In the genomic region with DNA sequence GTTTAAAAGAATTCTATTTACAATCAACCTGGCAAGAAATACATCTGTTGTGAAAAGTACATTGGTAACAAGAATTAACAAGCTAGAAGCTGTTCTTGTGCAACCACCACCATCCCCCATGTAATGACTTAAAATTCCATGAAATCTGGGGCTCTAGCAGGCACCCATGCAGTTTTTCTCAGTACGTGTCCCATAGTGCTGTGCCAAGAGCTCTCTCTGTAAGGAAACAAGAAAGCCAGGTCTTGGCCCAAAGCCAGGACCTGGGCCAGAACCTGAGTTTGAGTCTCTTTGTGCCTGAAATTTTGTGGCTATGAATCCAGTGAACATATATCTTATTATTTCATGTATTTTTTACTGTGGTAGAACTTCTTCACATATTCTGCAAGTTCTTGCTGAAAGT, we compare ENCODE assay signal across 11 cellular contexts. TPM values are rescaled to one million over a fixed set of nuclear protein-coding genes. Genes with fewer than 3 reads are reported as not detected.
DNase-seq lines count a peak whose midpoint lies in the region; ATAC-seq and TF ChIP-seq lines count a peak whose summit lies in the region.
"Had no signal": no experiment of that assay in that cellular context is flagged by ENCODE, and none has a peak within 500 bp of the region (broad histone marks: within the 10 kb centered on the region; RNA-seq: fewer than 3 reads in every experiment).

No MANE protein-coding gene starts in this region.

- TF ChIP-seq CTCF in SK-N-SH (IDR thresholded peaks at IDR 0.05) (no peak), adrenal gland (IDR thresholded peaks at IDR 0.05) (no peak), gastroesophageal sphincter (IDR thresholded peaks at IDR 0.05) (no peak), transverse colon (IDR thresholded peaks at IDR 0.05) (no peak)

- H3K9me3 ChIP-seq in SK-N-SH (no peaks in the 10 kb centered on the region), adrenal gland (replicated peaks in 1 of 3) (no peaks in the 10 kb centered on the region), gastroesophageal sphincter (no peaks in the 10 kb centered on the region), transverse colon (no peaks in the 10 kb centered on the region)

- H3K36me3 ChIP-seq in SK-N-SH (replicated peaks in 1 of 2; ENCODE audit: control insufficient read depth in 1 of 2, insufficient read depth in 2 of 2, low read length in 1 of 2) (no peaks in the 10 kb centered on the region), adrenal gland (replicated peaks in 1 of 2) (no peaks in the 10 kb centered on the region), gastroesophageal sphincter (no peaks in the 10 kb centered on the region), transverse colon (no peaks in the 10 kb centered on the region)

- CTCF ChIA-PET in SK-N-SH (lab: Yijun Ruan, JAX), result interaction anchor here (1.5 to 1.6 kb wide), 2 partner anchors 13 to 16 kb away, joined by 6 to 7 read pairs; no protein-coding TSS in a partner anchor

- no peak for TF ChIP-seq POLR2A in adrenal gland (IDR thresholded peaks at IDR 0.05)
- no peak for TF ChIP-seq POLR2A in gastroesophageal sphincter (IDR thresholded peaks at IDR 0.05)
- no peak for TF ChIP-seq POLR2A in transverse colon (IDR thresholded peaks at IDR 0.05)

- DNase-seq in SK-N-SH (peak; percentile 12), adrenal gland (peak; percentile 23 to 67 (median 38)), transverse colon (peak; percentile 18), Kasumi-1 (lab: John Stamatoyannopoulos, UW) (no peak)
- no peak for DNase-seq in activated CD4-positive, alpha-beta T cell treated with anti-CD3 and anti-CD28 coated beads, Interleukin-2, amount 50 U/mL, for 48 hours
- DNase-seq: ACHN, NCI-H526, SIG-M5 had no signal

- TF ChIP-seq RAD21 in SK-N-SH (IDR thresholded peaks at IDR 0.05; ENCODE audit: low read length), result no peak

- in situ Hi-C loops in transverse colon (cut with MboI; ENCODE audit: low pct_ligation_motif_present in 1 of 4, low pct_unique_long_range_greater_than_20kb in 1 of 4, low sequenced_read_pairs in 3 of 4), result no loop called here

- intact Hi-C loops in adrenal gland (cut with DNase I) (no loop called here), transverse colon (cut with DNase I; ENCODE audit: low total_unique reads) (no loop called here)

- TF ChIP-seq EP300 in SK-N-SH (IDR thresholded peaks at IDR 0.05; ENCODE audit: borderline replicate concordance in 1 of 2, low read depth in 1 of 2, low read length in 1 of 2), result no peak
- no peak for TF ChIP-seq EP300 in gastroesophageal sphincter (IDR thresholded peaks at IDR 0.05)
- TF ChIP-seq EP300 in transverse colon (IDR thresholded peaks at IDR 0.05; ENCODE audit: low read depth), result no peak

- H3K27ac ChIP-seq in SK-N-SH (ENCODE audit: low read depth in 2 of 2, low read length in 1 of 2) (no peak overlapping the region), adrenal gland (no peak overlapping the region), gastroesophageal sphincter (peak overlapping the region in 2 of 4 donors; percentile 4 to 11), transverse colon (no peak overlapping the region)

- H3K4me1 ChIP-seq in SK-N-SH (ENCODE audit: control insufficient read depth in 1 of 2, insufficient read depth in 2 of 2, low read depth in 1 of 2, low read length in 1 of 2) (peaks cover 5 to 10% of the 10 kb centered on the region in 2 experiments; a peak in 3 of 4 replicates), adrenal gland (replicated peaks in 1 of 2) (peaks cover 0 to 23% of the 10 kb centered on the region in 2 donors), gastroesophageal sphincter (peaks cover 3 to 21% (median 5%) of the 10 kb centered on the region in 3 donors), transverse colon (peaks cover 0 to 25% (median 5%) of the 10 kb centered on the region in 4 donors)

- H4K20me1 ChIP-seq in SK-N-SH (ENCODE audit: insufficient read depth), result no peaks in the 10 kb centered on the region

- peaks cover 26% of the 10 kb centered on the region; the same call in 1 of the 2 replicates for H3K79me2 ChIP-seq in SK-N-SH (ENCODE audit: insufficient read depth)

- no peaks in the 10 kb centered on the region for H3F3A ChIP-seq in SK-N-SH (replicated peaks; ENCODE audit: insufficient read depth)

- no peak overlapping the region for H3K4me3 ChIP-seq in SK-N-SH (ENCODE audit: low read depth in 2 of 2, low read length in 1 of 2)
- H3K4me3 ChIP-seq in adrenal gland, result no peak overlapping the region
- H3K4me3 ChIP-seq in gastroesophageal sphincter, result no peak overlapping the region
- no peak overlapping the region for H3K4me3 ChIP-seq in transverse colon

- no peak for ATAC-seq in SK-N-SH treated with all-trans-retinoic acid at 6 μM for 48 hours
- ATAC-seq in gastroesophageal sphincter, result peak; percentile 51
- ATAC-seq in HG03097 (IDR thresholded peaks at IDR 0.05; ENCODE audit: low FRiP score, unreplicated experiment), result no peak

- POLR2A ChIA-PET in SK-N-SH (lab: Yijun Ruan, JAX), result no interaction called here

- no peak overlapping the region for H3K4me2 ChIP-seq in SK-N-SH

- no peaks in the 10 kb centered on the region for H3K9me2 ChIP-seq in SK-N-SH

- no peaks in the 10 kb centered on the region for H3K27me3 ChIP-seq in SK-N-SH (ENCODE audit: insufficient read depth)
- H3K27me3 ChIP-seq in adrenal gland, result no peaks in the 10 kb centered on the region
- no peaks in the 10 kb centered on the region for H3K27me3 ChIP-seq in gastroesophageal sphincter
- H3K27me3 ChIP-seq in transverse colon, result no peaks in the 10 kb centered on the region

- no peak overlapping the region for H2AFZ ChIP-seq in SK-N-SH (ENCODE audit: low read depth)

- WGBS in SK-N-SH (ENCODE audit: low lambda C conversion rate), result 90% methylated on average over 1 of the region's 1 CpG
- WGBS in adrenal gland, 4 donors, result 19 to 42% (median 24%) methylated on average over 1 of the region's 1 CpG
- WGBS in gastroesophageal sphincter (ENCODE audit: low coverage in 1 of 2), 2 donors, result 0 to 17% methylated on average over 1 of the region's 1 CpG
- WGBS in transverse colon (ENCODE audit: low coverage in 1 of 2), 2 donors, result 20 to 59% methylated on average over 1 of the region's 1 CpG

- H3K9ac ChIP-seq in SK-N-SH, result no peak overlapping the region

TF ChIP-seq in SK-N-SH, 30 proteins besides CTCF, POLR2A, EP300 and RAD21 (continues in another document):
- TF ChIP-seq TCF12 (IDR thresholded peaks at IDR 0.05) (no peak), JUND (IDR thresholded peaks at IDR 0.05) (no peak), PBX3 (IDR thresholded peaks at IDR 0.05) (no peak), GABPA (IDR thresholded peaks at IDR 0.05; ENCODE audit: low read depth) (no peak), FOXM1 (IDR thresholded peaks at IDR 0.05; ENCODE audit: low read depth) (no peak), MEF2A (IDR thresholded peaks at IDR 0.05; ENCODE audit: borderline replicate concordance, low read depth) (no peak)
- TF ChIP-seq, protein P1, sequence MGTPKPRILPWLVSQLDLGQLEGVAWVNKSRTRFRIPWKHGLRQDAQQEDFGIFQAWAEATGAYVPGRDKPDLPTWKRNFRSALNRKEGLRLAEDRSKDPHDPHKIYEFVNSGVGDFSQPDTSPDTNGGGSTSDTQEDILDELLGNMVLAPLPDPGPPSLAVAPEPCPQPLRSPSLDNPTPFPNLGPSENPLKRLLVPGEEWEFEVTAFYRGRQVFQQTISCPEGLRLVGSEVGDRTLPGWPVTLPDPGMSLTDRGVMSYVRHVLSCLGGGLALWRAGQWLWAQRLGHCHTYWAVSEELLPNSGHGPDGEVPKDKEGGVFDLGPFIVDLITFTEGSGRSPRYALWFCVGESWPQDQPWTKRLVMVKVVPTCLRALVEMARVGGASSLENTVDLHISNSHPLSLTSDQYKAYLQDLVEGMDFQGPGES (IDR thresholded peaks at IDR 0.05; ENCODE audit: low read depth, low read length), result no peak

TF ChIP-seq in SK-N-SH treated with all-trans-retinoic acid at 6 μM for 48 hours, 23 proteins besides CTCF, POLR2A, EP300 and RAD21:
- TF ChIP-seq, protein P2, sequence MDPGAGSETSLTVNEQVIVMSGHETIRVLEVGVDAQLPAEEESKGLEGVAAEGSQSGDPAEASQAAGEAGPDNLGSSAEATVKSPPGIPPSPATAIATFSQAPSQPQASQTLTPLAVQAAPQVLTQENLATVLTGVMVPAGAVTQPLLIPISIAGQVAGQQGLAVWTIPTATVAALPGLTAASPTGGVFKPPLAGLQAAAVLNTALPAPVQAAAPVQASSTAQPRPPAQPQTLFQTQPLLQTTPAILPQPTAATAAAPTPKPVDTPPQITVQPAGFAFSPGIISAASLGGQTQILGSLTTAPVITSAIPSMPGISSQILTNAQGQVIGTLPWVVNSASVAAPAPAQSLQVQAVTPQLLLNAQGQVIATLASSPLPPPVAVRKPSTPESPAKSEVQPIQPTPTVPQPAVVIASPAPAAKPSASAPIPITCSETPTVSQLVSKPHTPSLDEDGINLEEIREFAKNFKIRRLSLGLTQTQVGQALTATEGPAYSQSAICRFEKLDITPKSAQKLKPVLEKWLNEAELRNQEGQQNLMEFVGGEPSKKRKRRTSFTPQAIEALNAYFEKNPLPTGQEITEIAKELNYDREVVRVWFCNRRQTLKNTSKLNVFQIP (CRISPR knock-in tag; IDR thresholded peaks at IDR 0.05; ENCODE audit: borderline replicate concordance, low read depth), result no peak
- no peak for TF ChIP-seq BACH2 (CRISPR knock-in tag; IDR thresholded peaks at IDR 0.05; ENCODE audit: borderline replicate concordance)
- no peak for TF ChIP-seq ZNF8 (CRISPR knock-in tag; IDR thresholded peaks at IDR 0.05)
- no peak for TF ChIP-seq CSDC2 (CRISPR knock-in tag; IDR thresholded peaks at IDR 0.05)
- TF ChIP-seq ZC3H10 (CRISPR knock-in tag; IDR thresholded peaks at IDR 0.05), result no peak
- TF ChIP-seq TOX (CRISPR knock-in tag; IDR thresholded peaks at IDR 0.05; ENCODE audit: borderline replicate concordance), result no peak
- TF ChIP-seq SNAI2 (CRISPR knock-in tag; IDR thresholded peaks at IDR 0.05), result no peak
- no peak for TF ChIP-seq ARNTL (CRISPR knock-in tag; IDR thresholded peaks at IDR 0.05; ENCODE audit: borderline replicate concordance, low read depth)

RNA-seq across cellular contexts. Expression of gene NUP93, which starts 46.6 kb away (rescaled TPM):
- polyA plus RNA-seq in SK-N-SH (2012; rRNA removed) (41.5 and 43.1 TPM in 2 replicates), adrenal gland (10 to 100 TPM; 35.8 to 65.1 (median 52.7) TPM)
- polyA plus RNA-seq in SK-N-SH (2012; cell fraction: cytosol; rRNA removed), result 33.3 and 34.9 TPM in 2 replicates
- polyA plus RNA-seq in SK-N-SH (2012; cell fraction: nucleus; rRNA removed), result 74.6 and 75.8 TPM in 2 replicates
- total RNA-seq in adrenal gland (10 to 100 TPM; 29.3 to 71.1 (median 39.7) TPM), gastroesophageal sphincter (10 to 100 TPM; 37.6 to 39.3 (median 38.9) TPM), transverse colon (10 to 100 TPM in 3 of 4 donors, 1 to 10 TPM in 1; 8.6 to 42.4 (median 20.6) TPM)

Comparison
In these comparisons a context has a peak if more than half of its experiments do, and no peak if none do; other contexts are left out.
1. DNase-seq: peak in SK-N-SH (single experiment), adrenal gland (7 of 7) and transverse colon (single experiment); none in activated CD4-positive, alpha-beta T cell treated with anti-CD3 and anti-CD28 coated beads, Interleukin-2, amount 50 U/mL, for 48 hours (0 of 2) and Kasumi-1 (0 of 2).